In the genomic region with DNA sequence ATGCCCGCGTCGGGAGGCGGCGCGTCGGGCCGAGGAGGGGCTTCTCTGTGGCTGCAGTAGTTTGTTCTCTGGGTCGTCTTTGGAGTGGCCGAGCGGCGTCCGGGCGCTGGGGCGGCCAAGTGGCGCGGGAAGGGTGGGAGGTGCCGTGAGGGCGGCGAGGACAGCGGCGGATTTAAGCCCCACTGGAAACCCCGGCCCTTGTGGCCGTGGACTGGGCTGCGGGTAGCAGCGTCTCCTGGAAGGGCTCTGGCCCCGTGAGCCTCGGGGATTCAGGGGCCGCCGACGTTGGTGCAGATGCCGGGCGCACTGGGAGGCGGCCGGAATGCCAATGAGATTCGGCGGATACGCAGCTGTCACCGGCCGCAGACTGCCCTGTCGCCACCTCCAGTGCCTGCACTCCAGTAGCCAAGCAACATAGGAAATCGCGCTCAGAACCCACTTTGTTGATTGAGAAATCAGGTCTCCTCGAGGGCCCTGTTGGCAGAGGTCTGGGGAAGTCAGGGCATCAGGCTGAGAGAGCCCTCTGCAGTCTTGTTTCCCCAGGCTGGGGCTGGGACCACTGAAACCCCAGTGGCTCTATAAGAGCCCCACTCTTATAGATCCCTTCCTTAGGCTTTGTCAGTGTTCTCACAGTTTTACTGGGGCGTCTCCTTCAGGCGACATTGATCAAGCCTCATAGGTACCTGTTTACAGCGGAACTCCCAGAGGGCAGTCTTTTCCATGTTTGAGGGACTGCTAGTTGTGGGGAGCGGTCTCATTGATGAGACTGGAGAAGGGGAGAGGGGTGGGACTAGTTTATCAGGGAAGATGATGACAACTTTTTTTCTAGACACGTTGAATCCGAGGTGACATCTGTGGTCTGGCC, we compare ENCODE assay signal across 8 cellular contexts. TPM values are rescaled to one million over a fixed set of nuclear protein-coding genes. Genes with fewer than 3 reads are reported as not detected.
DNase-seq lines count a peak whose midpoint lies in the region; ATAC-seq, FAIRE-seq and TF ChIP-seq lines count a peak whose summit lies in the region.

No MANE protein-coding gene starts in this region.

- DNase-seq in A549 (ENCODE audit: low read depth in 1 of 2, low spot score in 1 of 2) (no peak), RCC 7860 (ENCODE audit: low spot score) (peak; percentile 4), kidney tubule cell (ENCODE audit: low spot score) (peak; percentile 42), COLO829 (ENCODE audit: low spot score) (no peak)
- peak; percentile 17 for DNase-seq in central memory CD4-positive, alpha-beta T cell

- TF ChIP-seq RAD21 in A549 (conservative IDR thresholded peaks at IDR 0.05 in 1 of 2, IDR thresholded peaks at IDR 0.05 in 1 of 2) = no peak

- peaks cover 39% of the 10 kb centered on the region for H3K4me1 ChIP-seq in A549

- TF ChIP-seq CTCF in A549 (IDR thresholded peaks at IDR 0.05) = no peak

- POLR2A ChIA-PET in A549 (lab: Yijun Ruan, JAX) = interaction anchor here (1.0 to 5.7 kb wide), 3 partner anchors 12 to 58 kb away, joined by 7 to 92 read pairs (median 8); a partner anchor contains a TSS

- no peaks in the 10 kb centered on the region for H3K9me3 Mint-ChIP-seq in stimulated activated naive CD8-positive, alpha-beta T cell treated with anti-CD3 and anti-CD28 coated beads, Interleukin-15, Interleukin-2, amounts not matched to agents 100 ng/mL and 50 ng/mL, for 24 hours

- H3K27ac Mint-ChIP-seq in stimulated activated naive CD8-positive, alpha-beta T cell treated with anti-CD3 and anti-CD28 coated beads, Interleukin-15, Interleukin-2, amounts not matched to agents 100 ng/mL and 50 ng/mL, for 24 hours = peak overlapping the region; percentile 89

- TF ChIP-seq POLR2A in A549 (IDR thresholded peaks at IDR 0.05; ENCODE audit: low read length) = no peak

- WGBS in A549 (ENCODE audit: missing lambda C conversion rate) = 13% methylated on average over 31 of the region's 50 CpGs

- no peak for TF ChIP-seq EP300 in A549 (IDR thresholded peaks at IDR 0.05)

- peaks cover 73% of the 10 kb centered on the region for H3K4me1 Mint-ChIP-seq in stimulated activated naive CD8-positive, alpha-beta T cell treated with anti-CD3 and anti-CD28 coated beads, Interleukin-15, Interleukin-2, amounts not matched to agents 100 ng/mL and 50 ng/mL, for 24 hours (ENCODE audit: low read depth)

- no peaks in the 10 kb centered on the region for H3K9me3 ChIP-seq in A549

- peaks cover 28% of the 10 kb centered on the region for H3K36me3 Mint-ChIP-seq in stimulated activated naive CD8-positive, alpha-beta T cell treated with anti-CD3 and anti-CD28 coated beads, Interleukin-15, Interleukin-2, amounts not matched to agents 100 ng/mL and 50 ng/mL, for 24 hours (ENCODE audit: low read depth)

- no peak for FAIRE-seq in A549 (lab: Jason Lieb, UNC)
- no peak for FAIRE-seq in RCC 7860 (lab: Jason Lieb, UNC)

- CTCF ChIA-PET in A549 (lab: Yijun Ruan, JAX) = interaction anchor here (1.0 to 2.1 kb wide), 2 partner anchors 12 to 47 kb away, joined by 3 to 6 read pairs; no protein-coding TSS in a partner anchor

- peak overlapping the region; percentile 92 for H3K4me2 ChIP-seq in A549

- ATAC-seq in A549 (peak; percentile 5 to 18), GM18498 (IDR thresholded peaks at IDR 0.05; ENCODE audit: unreplicated experiment) (peak; percentile 2), HG03064 (IDR thresholded peaks at IDR 0.05; ENCODE audit: low read depth, unreplicated experiment) (peak; percentile 21)

- peak overlapping the region; percentile 90 to 95 for H3K27ac ChIP-seq in A549

- H3K4me3 Mint-ChIP-seq in stimulated activated naive CD8-positive, alpha-beta T cell treated with anti-CD3 and anti-CD28 coated beads, Interleukin-15, Interleukin-2, amounts not matched to agents 100 ng/mL and 50 ng/mL, for 24 hours = peak overlapping the region; percentile 88

- H3K27me3 Mint-ChIP-seq in stimulated activated naive CD8-positive, alpha-beta T cell treated with anti-CD3 and anti-CD28 coated beads, Interleukin-15, Interleukin-2, amounts not matched to agents 100 ng/mL and 50 ng/mL, for 24 hours = no peaks in the 10 kb centered on the region

- peak overlapping the region; percentile 89 for H3K4me3 ChIP-seq in A549

TF ChIP-seq in A549, 52 proteins besides CTCF, POLR2A, EP300 and RAD21:
- TF ChIP-seq NFE2L2 (conservative IDR thresholded peaks at IDR 0.05; ENCODE audit: low read length) (no peak), FOSB (CRISPR knock-in tag; IDR thresholded peaks at IDR 0.05) (no peak), CHD4 (IDR thresholded peaks at IDR 0.05; ENCODE audit: borderline replicate concordance) (no peak), HDAC2 (IDR thresholded peaks at IDR 0.05) (no peak), SMC3 (IDR thresholded peaks at IDR 0.05) (no peak), HOXA7 (CRISPR knock-in tag; IDR thresholded peaks at IDR 0.05) (no peak), ESRRA (IDR thresholded peaks at IDR 0.05; ENCODE audit: borderline replicate concordance, low read length) (no peak)
- TF ChIP-seq, protein P1, sequence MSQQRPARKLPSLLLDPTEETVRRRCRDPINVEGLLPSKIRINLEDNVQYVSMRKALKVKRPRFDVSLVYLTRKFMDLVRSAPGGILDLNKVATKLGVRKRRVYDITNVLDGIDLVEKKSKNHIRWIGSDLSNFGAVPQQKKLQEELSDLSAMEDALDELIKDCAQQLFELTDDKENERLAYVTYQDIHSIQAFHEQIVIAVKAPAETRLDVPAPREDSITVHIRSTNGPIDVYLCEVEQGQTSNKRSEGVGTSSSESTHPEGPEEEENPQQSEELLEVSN (IDR thresholded peaks at IDR 0.05; ENCODE audit: borderline replicate concordance, low read depth) = no peak
- TF ChIP-seq, protein P2, sequence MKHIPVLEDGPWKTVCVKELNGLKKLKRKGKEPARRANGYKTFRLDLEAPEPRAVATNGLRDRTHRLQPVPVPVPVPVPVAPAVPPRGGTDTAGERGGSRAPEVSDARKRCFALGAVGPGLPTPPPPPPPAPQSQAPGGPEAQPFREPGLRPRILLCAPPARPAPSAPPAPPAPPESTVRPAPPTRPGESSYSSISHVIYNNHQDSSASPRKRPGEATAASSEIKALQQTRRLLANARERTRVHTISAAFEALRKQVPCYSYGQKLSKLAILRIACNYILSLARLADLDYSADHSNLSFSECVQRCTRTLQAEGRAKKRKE (CRISPR knock-in tag; IDR thresholded peaks at IDR 0.05; ENCODE audit: low read depth) = no peak

RNA-seq across cellular contexts. Expression of a gene that starts 0.6 kb away (rescaled TPM):
- polyA plus RNA-seq in A549 (2011; rRNA removed) = 24.7 and 33.4 TPM in 2 replicates
- 31.3 and 34.5 TPM in 2 replicates for polyA plus RNA-seq in A549 (2012; cell fraction: cytosol; rRNA removed)
- 37.6 and 68.6 TPM in 2 replicates for polyA plus RNA-seq in A549 (2012; cell fraction: nucleus; rRNA removed)
- polyA plus RNA-seq in A549 (2017; fragmentation: RNase III; extraction: RNeasy Plus Mini Kit Qiagen cat#74134 plus additional on column Dnase treatment) = 13.2 to 16.1 TPM (median 15.6 TPM) in 3 replicates
- polyA minus RNA-seq in A549 (2011; rRNA and poly(A)+ RNA removed) = 69.4 and 96.5 TPM in 2 replicates

RNA-seq across cellular contexts. Expression of a gene that starts 12.0 kb away (rescaled TPM):
- 68.2 and 71.8 TPM in 2 replicates for polyA plus RNA-seq in A549 (2011; rRNA removed)
- polyA plus RNA-seq in A549 (2012; cell fraction: cytosol; rRNA removed) = 97.1 and 104 TPM in 2 replicates
- 59.9 and 65.3 TPM in 2 replicates for polyA plus RNA-seq in A549 (2012; cell fraction: nucleus; rRNA removed)
- polyA plus RNA-seq in A549 (2017; fragmentation: RNase III; extraction: RNeasy Plus Mini Kit Qiagen cat#74134 plus additional on column Dnase treatment) = 44.3 to 45.5 TPM (median 45.1 TPM) in 3 replicates
- 42.8 and 48.1 TPM in 2 replicates for polyA minus RNA-seq in A549 (2011; rRNA and poly(A)+ RNA removed)

RNA-seq across cellular contexts. Expression of a gene that starts 58.7 kb away (rescaled TPM):
- polyA plus RNA-seq in A549 (2011; rRNA removed) = 8.2 and 12.7 TPM in 2 replicates
- 2.2 TPM in 2 replicates for polyA plus RNA-seq in A549 (2012; cell fraction: cytosol; rRNA removed)
- 2.5 and 5.5 TPM in 2 replicates for polyA plus RNA-seq in A549 (2012; cell fraction: nucleus; rRNA removed)
- polyA plus RNA-seq in A549 (2017; fragmentation: RNase III; extraction: RNeasy Plus Mini Kit Qiagen cat#74134 plus additional on column Dnase treatment) = 5.7 to 6.6 TPM (median 6.2 TPM) in 3 replicates
- 8.4 and 8.8 TPM in 2 replicates for polyA minus RNA-seq in A549 (2011; rRNA and poly(A)+ RNA removed)

Comparison
In these comparisons a context has a peak if more than half of its experiments do, and no peak if none do; other contexts are left out.
1. DNase-seq: peak in RCC 7860 (single experiment), central memory CD4-positive, alpha-beta T cell (single experiment) and kidney tubule cell (single experiment); none in A549 (0 of 2) and COLO829 (single experiment).
2. Peak in every context shown above with its lines, with median percentiles within 50 percentile points of each other: ATAC-seq.